In the genomic region with DNA sequence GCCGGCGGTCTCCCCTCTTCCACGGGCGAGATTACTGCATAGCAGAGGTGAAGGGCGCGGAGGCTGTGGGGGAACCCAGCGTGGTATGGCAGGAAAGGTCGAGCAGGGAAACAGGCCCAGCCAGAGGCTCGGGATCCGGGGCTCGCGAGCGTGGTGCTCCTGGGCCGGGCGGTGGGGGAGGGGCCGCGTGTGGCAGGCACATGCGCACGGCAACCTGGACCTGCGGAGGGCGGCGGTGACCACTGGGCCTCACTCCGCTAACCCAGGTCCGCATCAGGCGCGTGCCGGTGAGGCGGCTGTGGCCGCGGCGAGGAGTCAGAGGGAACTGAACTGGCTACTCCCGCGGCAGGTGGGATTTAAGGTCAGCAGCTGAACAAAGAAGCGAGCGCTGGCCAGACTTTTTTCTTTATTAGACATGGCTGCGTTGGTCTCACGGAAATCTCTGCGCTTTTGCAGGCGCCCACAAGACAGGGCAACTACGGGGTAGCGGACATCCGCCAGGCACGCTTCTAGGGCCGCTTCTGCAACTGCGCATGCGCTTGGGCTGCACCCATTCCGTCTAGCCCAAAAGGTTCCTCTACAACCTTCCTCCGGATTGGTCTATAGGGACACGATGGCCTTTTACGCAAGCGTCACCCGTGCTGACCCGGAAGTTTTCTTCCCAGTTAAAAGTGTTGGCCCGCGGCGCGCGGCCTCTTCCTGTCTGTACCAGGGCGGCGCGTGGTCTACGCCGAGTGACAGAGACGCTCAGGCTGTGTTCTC, we compare ENCODE assay signal across 1 cellular context.
TF ChIP-seq lines count a peak whose summit lies in the region.

Gene RPS5, plus strand, starts transcription at position 694 of the 762 bp plus-strand sequence. CDS start 869 bp downstream, outside the sequence.

TF ChIP-seq in HepG2, 621 proteins besides CTCF, POLR2A, EP300 and RAD21 (continued from another document and continues in another):
- peak; percentile 70 for TF ChIP-seq ZXDC (CRISPR knock-in tag; IDR thresholded peaks at IDR 0.05)
- TF ChIP-seq IRF2 (CRISPR knock-in tag; IDR thresholded peaks at IDR 0.05) = peak; percentile 87
- peak; percentile 53 for TF ChIP-seq ZNF230 (CRISPR knock-in tag; IDR thresholded peaks at IDR 0.05)
- TF ChIP-seq, protein P1, sequence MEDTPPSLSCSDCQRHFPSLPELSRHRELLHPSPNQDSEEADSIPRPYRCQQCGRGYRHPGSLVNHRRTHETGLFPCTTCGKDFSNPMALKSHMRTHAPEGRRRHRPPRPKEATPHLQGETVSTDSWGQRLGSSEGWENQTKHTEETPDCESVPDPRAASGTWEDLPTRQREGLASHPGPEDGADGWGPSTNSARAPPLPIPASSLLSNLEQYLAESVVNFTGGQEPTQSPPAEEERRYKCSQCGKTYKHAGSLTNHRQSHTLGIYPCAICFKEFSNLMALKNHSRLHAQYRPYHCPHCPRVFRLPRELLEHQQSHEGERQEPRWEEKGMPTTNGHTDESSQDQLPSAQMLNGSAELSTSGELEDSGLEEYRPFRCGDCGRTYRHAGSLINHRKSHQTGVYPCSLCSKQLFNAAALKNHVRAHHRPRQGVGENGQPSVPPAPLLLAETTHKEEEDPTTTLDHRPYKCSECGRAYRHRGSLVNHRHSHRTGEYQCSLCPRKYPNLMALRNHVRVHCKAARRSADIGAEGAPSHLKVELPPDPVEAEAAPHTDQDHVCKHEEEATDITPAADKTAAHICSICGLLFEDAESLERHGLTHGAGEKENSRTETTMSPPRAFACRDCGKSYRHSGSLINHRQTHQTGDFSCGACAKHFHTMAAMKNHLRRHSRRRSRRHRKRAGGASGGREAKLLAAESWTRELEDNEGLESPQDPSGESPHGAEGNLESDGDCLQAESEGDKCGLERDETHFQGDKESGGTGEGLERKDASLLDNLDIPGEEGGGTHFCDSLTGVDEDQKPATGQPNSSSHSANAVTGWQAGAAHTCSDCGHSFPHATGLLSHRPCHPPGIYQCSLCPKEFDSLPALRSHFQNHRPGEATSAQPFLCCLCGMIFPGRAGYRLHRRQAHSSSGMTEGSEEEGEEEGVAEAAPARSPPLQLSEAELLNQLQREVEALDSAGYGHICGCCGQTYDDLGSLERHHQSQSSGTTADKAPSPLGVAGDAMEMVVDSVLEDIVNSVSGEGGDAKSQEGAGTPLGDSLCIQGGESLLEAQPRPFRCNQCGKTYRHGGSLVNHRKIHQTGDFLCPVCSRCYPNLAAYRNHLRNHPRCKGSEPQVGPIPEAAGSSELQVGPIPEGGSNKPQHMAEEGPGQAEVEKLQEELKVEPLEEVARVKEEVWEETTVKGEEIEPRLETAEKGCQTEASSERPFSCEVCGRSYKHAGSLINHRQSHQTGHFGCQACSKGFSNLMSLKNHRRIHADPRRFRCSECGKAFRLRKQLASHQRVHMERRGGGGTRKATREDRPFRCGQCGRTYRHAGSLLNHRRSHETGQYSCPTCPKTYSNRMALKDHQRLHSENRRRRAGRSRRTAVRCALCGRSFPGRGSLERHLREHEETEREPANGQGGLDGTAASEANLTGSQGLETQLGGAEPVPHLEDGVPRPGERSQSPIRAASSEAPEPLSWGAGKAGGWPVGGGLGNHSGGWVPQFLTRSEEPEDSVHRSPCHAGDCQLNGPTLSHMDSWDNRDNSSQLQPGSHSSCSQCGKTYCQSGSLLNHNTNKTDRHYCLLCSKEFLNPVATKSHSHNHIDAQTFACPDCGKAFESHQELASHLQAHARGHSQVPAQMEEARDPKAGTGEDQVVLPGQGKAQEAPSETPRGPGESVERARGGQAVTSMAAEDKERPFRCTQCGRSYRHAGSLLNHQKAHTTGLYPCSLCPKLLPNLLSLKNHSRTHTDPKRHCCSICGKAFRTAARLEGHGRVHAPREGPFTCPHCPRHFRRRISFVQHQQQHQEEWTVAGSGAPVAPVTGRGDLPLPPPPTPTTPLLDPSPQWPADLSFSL (CRISPR knock-in tag; IDR thresholded peaks at IDR 0.05) = no peak
- TF ChIP-seq KAT8 (CRISPR knock-in tag; IDR thresholded peaks at IDR 0.05) = peak; percentile 94
- TF ChIP-seq RFX5 (IDR thresholded peaks at IDR 0.05; ENCODE audit: low read depth, low read length) = 0 out of 2 replicates have a peak, but pooled peaks have one; percentile 29
- TF ChIP-seq FIP1L1 (IDR thresholded peaks at IDR 0.05; ENCODE audit: borderline replicate concordance, insufficient read depth, low read depth, low read length) = peak; percentile 32; the same call in 1 of the 2 replicates
- TF ChIP-seq TSC22D2 (CRISPR knock-in tag; IDR thresholded peaks at IDR 0.05; ENCODE audit: borderline replicate concordance) = peak; percentile 5; the same call in 1 of the 2 replicates
- TF ChIP-seq, protein P2, sequence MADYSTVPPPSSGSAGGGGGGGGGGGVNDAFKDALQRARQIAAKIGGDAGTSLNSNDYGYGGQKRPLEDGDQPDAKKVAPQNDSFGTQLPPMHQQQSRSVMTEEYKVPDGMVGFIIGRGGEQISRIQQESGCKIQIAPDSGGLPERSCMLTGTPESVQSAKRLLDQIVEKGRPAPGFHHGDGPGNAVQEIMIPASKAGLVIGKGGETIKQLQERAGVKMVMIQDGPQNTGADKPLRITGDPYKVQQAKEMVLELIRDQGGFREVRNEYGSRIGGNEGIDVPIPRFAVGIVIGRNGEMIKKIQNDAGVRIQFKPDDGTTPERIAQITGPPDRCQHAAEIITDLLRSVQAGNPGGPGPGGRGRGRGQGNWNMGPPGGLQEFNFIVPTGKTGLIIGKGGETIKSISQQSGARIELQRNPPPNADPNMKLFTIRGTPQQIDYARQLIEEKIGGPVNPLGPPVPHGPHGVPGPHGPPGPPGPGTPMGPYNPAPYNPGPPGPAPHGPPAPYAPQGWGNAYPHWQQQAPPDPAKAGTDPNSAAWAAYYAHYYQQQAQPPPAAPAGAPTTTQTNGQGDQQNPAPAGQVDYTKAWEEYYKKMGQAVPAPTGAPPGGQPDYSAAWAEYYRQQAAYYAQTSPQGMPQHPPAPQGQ (CRISPR knock-in tag; IDR thresholded peaks at IDR 0.05; ENCODE audit: borderline replicate concordance) = no peak
- peak; percentile 75; the same call in 1 of the 2 replicates for TF ChIP-seq ZNF790 (CRISPR knock-in tag; IDR thresholded peaks at IDR 0.05; ENCODE audit: borderline replicate concordance)
- TF ChIP-seq, protein P3, sequence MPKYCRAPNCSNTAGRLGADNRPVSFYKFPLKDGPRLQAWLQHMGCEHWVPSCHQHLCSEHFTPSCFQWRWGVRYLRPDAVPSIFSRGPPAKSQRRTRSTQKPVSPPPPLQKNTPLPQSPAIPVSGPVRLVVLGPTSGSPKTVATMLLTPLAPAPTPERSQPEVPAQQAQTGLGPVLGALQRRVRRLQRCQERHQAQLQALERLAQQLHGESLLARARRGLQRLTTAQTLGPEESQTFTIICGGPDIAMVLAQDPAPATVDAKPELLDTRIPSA (CRISPR knock-in tag; IDR thresholded peaks at IDR 0.05; ENCODE audit: borderline replicate concordance) = no peak; the same call in 1 of the 2 replicates
- TF ChIP-seq ASH2L (IDR thresholded peaks at IDR 0.05; ENCODE audit: insufficient read length, low read depth, low read length) = peak; percentile 80
- TF ChIP-seq RNF2 (conservative IDR thresholded peaks at IDR 0.05; ENCODE audit: low read depth) = peak; percentile 62
- TF ChIP-seq ZNF772 (CRISPR knock-in tag; IDR thresholded peaks at IDR 0.05) = peak; percentile 39
- TF ChIP-seq SOX6 (IDR thresholded peaks at IDR 0.05) = no peak
- peak; percentile 46 for TF ChIP-seq SOX6 (CRISPR knock-in tag; IDR thresholded peaks at IDR 0.05)
- TF ChIP-seq SNAPC5 (CRISPR knock-in tag; IDR thresholded peaks at IDR 0.05; ENCODE audit: borderline replicate concordance) = 0 out of 2 replicates have a peak, but pooled peaks have one; percentile 62
- no peak for TF ChIP-seq RAD51 (IDR thresholded peaks at IDR 0.05; ENCODE audit: borderline replicate concordance)
- peak; percentile 13; the same call in 1 of the 2 replicates for TF ChIP-seq ARID2 (CRISPR knock-in tag; IDR thresholded peaks at IDR 0.05; ENCODE audit: borderline replicate concordance)
- peak; percentile 90 for TF ChIP-seq KAT7 (CRISPR knock-in tag; IDR thresholded peaks at IDR 0.05; ENCODE audit: borderline replicate concordance)
- peak; percentile 68; the same call in 1 of the 2 replicates for TF ChIP-seq HOXA3 (CRISPR knock-in tag; IDR thresholded peaks at IDR 0.05)
- 0 out of 2 replicates have a peak, but pooled peaks have one; percentile 36 for TF ChIP-seq BRF2 (CRISPR knock-in tag; IDR thresholded peaks at IDR 0.05)
- no peak for TF ChIP-seq FOXP1 (IDR thresholded peaks at IDR 0.05)
- no peak for TF ChIP-seq FOXP1 (CRISPR knock-in tag; IDR thresholded peaks at IDR 0.05)
- TF ChIP-seq, protein P4, sequence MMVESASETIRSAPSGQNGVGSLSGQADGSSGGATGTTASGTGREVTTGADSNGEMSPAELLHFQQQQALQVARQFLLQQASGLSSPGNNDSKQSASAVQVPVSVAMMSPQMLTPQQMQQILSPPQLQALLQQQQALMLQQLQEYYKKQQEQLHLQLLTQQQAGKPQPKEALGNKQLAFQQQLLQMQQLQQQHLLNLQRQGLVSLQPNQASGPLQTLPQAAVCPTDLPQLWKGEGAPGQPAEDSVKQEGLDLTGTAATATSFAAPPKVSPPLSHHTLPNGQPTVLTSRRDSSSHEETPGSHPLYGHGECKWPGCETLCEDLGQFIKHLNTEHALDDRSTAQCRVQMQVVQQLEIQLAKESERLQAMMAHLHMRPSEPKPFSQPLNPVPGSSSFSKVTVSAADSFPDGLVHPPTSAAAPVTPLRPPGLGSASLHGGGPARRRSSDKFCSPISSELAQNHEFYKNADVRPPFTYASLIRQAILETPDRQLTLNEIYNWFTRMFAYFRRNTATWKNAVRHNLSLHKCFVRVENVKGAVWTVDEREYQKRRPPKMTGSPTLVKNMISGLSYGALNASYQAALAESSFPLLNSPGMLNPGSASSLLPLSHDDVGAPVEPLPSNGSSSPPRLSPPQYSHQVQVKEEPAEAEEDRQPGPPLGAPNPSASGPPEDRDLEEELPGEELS (CRISPR knock-in tag; IDR thresholded peaks at IDR 0.05) = 0 out of 2 replicates have a peak, but pooled peaks have one; percentile 14
- TF ChIP-seq TRIM24 (CRISPR knock-in tag; IDR thresholded peaks at IDR 0.05) = no peak
- TF ChIP-seq ZNF441 (CRISPR knock-in tag; IDR thresholded peaks at IDR 0.05; ENCODE audit: borderline replicate concordance) = peak; percentile 63; the same call in 1 of the 2 replicates
- TF ChIP-seq NCOA5 (CRISPR knock-in tag; IDR thresholded peaks at IDR 0.05) = no peak
- peak; percentile 96; the same call in 2 of the 3 replicates for TF ChIP-seq MXI1 (IDR thresholded peaks at IDR 0.05; ENCODE audit: borderline replicate concordance, low read depth, low read length)
- peak; percentile 97 for TF ChIP-seq RBFOX2 (IDR thresholded peaks at IDR 0.05; ENCODE audit: low read depth, low read length)
- peak; percentile 99 for TF ChIP-seq AGO2 (optimal IDR thresholded peaks at IDR 0.05; ENCODE audit: low read depth, low read length)
- TF ChIP-seq HOXD1 (CRISPR knock-in tag; IDR thresholded peaks at IDR 0.05) = no peak; the same call in 1 of the 2 replicates
- peak; percentile 66 for TF ChIP-seq ZFP91 (CRISPR knock-in tag; IDR thresholded peaks at IDR 0.05; ENCODE audit: borderline replicate concordance)
- TF ChIP-seq, protein P5, sequence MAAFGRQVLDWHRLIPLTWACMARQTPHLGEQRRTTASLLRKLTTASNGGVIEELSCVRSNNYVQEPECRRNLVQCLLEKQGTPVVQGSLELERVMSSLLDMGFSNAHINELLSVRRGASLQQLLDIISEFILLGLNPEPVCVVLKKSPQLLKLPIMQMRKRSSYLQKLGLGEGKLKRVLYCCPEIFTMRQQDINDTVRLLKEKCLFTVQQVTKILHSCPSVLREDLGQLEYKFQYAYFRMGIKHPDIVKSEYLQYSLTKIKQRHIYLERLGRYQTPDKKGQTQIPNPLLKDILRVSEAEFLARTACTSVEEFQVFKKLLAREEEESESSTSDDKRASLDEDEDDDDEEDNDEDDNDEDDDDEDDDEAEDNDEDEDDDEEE (CRISPR knock-in tag; IDR thresholded peaks at IDR 0.05) = peak; percentile 76; the same call in 1 of the 2 replicates
- peak; percentile 67 for TF ChIP-seq ZNF781 (CRISPR knock-in tag; IDR thresholded peaks at IDR 0.05; ENCODE audit: borderline replicate concordance, not compliant biosample characterization)
- TF ChIP-seq, protein P6, sequence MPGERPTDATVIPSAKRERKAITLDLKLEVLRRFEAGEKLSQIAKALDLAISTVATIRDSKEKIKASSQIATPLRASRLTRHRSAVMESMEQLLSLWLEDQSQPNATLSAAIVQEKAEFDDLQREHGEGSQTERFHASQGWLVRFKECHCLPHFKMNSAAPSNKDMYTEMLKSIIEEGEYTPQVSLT (CRISPR knock-in tag; IDR thresholded peaks at IDR 0.05; ENCODE audit: borderline replicate concordance, low read depth) = no peak
- no peak for TF ChIP-seq KAT2B (IDR thresholded peaks at IDR 0.05; ENCODE audit: borderline replicate concordance, low read depth, low read length)
- no peak for TF ChIP-seq NCOA1 (CRISPR knock-in tag; IDR thresholded peaks at IDR 0.05)
